8 cellular contexts compared by ENCODE assay signal in the genomic region with DNA sequence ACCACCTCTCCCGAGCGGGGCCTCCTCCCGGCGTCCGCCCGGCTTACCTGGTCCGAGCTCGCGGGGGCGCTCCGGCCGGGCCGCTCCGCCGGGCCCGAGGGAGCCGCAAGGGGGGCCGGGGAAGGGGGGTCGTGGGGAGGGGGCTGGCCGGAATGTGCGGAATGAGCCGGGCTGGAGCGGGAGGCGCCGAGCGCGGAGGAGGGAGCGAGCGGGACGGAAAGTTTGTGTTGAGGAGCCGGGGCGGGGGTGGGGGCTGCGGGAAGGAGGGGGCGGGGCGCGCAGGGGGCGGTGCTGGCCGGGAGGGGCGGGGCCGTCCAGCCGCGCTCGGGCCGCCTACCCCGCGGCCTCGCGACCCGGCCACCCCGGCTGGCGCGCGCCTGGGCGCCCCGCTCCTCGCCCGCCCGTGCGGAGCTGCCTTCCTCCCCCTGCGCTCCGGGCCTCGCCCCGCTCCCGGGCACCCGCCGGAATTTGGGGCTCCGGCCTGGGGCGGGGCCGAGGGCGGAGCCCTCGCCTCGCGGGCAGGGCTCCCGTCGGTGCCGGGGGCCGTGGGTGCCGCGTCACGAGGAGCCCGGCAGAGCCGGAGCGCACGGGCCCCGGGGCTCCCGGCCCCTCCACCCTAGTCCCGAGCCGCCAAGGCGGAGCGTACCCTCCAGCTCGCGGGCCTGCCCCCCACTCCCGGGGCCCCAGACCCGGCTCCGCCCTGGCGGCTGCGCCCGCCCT. TPM values are rescaled to one million over a fixed set of nuclear protein-coding genes. Genes with fewer than 3 reads are reported as not detected.
A peak's percentile ranks its signal among the peaks of the same experiment; 100 is the strongest.
DNase-seq lines count a peak whose midpoint lies in the region; ATAC-seq, FAIRE-seq and TF ChIP-seq lines count a peak whose summit lies in the region.

A gene (minus strand): TSS at position 229 of the 720 bp plus-strand sequence.

- H3K4me1 ChIP-seq in ectodermal cell (ENCODE audit: control insufficient read depth, insufficient read depth, low read length): peaks cover 45% of the 10 kb centered on the region

- H3K4me3 ChIP-seq in ectodermal cell (ENCODE audit: insufficient read depth, low read depth, low read length): peak within 1 kb of the TSS; percentile 61

- no peak for FAIRE-seq in GM12892 (lab: Jason Lieb, UNC)

- no peaks in the 10 kb centered on the region for H3K9me3 ChIP-seq in ectodermal cell (ENCODE audit: control insufficient read depth, low read length)

- intact Hi-C loops in activated CD4-positive, alpha-beta T cell treated with anti-CD3 and anti-CD28 coated beads, Interleukin-2, amount 10 ng/mL, durations not matched to agents 24 days and 14 days (cut with micrococcal nuclease): loop anchor here (5.0 kb wide), 1 partner anchor 45 kb away; a partner anchor contains a TSS

- H3K36me3 Mint-ChIP-seq in IgD-negative memory B cell: no peaks in the 10 kb centered on the region
- peaks cover 2% of the 10 kb centered on the region for H3K36me3 Mint-ChIP-seq in activated CD4-positive, alpha-beta T cell treated with anti-CD3 and anti-CD28 coated beads, Interleukin-2, amount 10 ng/mL, durations not matched to agents 24 days and 14 days (ENCODE audit: low read depth)

- H3K4me1 Mint-ChIP-seq in IgD-negative memory B cell: peaks cover 7 to 14% (median 10%) of the 10 kb centered on the region in 3 donors
- H3K4me1 Mint-ChIP-seq in activated CD4-positive, alpha-beta T cell treated with anti-CD3 and anti-CD28 coated beads, Interleukin-2, amount 10 ng/mL, durations not matched to agents 24 days and 14 days: peaks cover 15% of the 10 kb centered on the region

- peak; percentile 66 for ATAC-seq in stimulated activated naive CD8-positive, alpha-beta T cell treated with anti-CD3 and anti-CD28 coated beads, Interleukin-15, Interleukin-2, amounts not matched to agents 100 U/mL and 50 U/mL, for 24 hours
- ATAC-seq in GM21367 (IDR thresholded peaks at IDR 0.05; ENCODE audit: unreplicated experiment): no peak
- no peak for ATAC-seq in GM18868 (IDR thresholded peaks at IDR 0.05; ENCODE audit: unreplicated experiment)

- 0 to 1% methylated on average over 95 of the region's 98 CpGs for WGBS in ectodermal cell, 2 experiments

- peak; percentile 91 for DNase-seq in GM12892 (ENCODE audit: insufficient read length)
- DNase-seq in activated CD4-positive, alpha-beta T cell treated with anti-CD3 and anti-CD28 coated beads, Interleukin-2, amount 10 ng/mL, durations not matched to agents 24 days and 14 days: peak; percentile 89
- peak; percentile 10 to 31 for DNase-seq in lung microvascular endothelial cell (ENCODE audit: low read depth in 2 of 2)
- peak; percentile 64 for DNase-seq in stimulated activated naive CD8-positive, alpha-beta T cell treated with anti-CD3 and anti-CD28 coated beads, Interleukin-15, Interleukin-2, amounts not matched to agents 100 U/mL and 50 U/mL, for 24 hours

- peak within 1 kb of the TSS; percentile 73 to 92 (median 78) for H3K4me3 Mint-ChIP-seq in IgD-negative memory B cell
- H3K4me3 Mint-ChIP-seq in activated CD4-positive, alpha-beta T cell treated with anti-CD3 and anti-CD28 coated beads, Interleukin-2, amount 10 ng/mL, durations not matched to agents 24 days and 14 days: peak within 1 kb of the TSS; percentile 82

- peak within 1 kb of the TSS; percentile 45 for H3K27ac ChIP-seq in ectodermal cell (ENCODE audit: insufficient read depth, low read depth, low read length, poor library complexity, severe bottlenecking)

- H3K36me3 ChIP-seq in ectodermal cell (ENCODE audit: control insufficient read depth, insufficient read depth, low read length): no peaks in the 10 kb centered on the region

- TF ChIP-seq POLR2A in GM12892 (IDR thresholded peaks at IDR 0.05; ENCODE audit: low read depth, low read length): no peak

- H3K27me3 Mint-ChIP-seq in IgD-negative memory B cell: peaks cover 30% of the 10 kb centered on the region
- H3K27me3 Mint-ChIP-seq in activated CD4-positive, alpha-beta T cell treated with anti-CD3 and anti-CD28 coated beads, Interleukin-2, amount 10 ng/mL, durations not matched to agents 24 days and 14 days: peaks cover 43% of the 10 kb centered on the region

- peak within 1 kb of the TSS in 1 of 3 donors; percentile 12 for H3K27ac Mint-ChIP-seq in IgD-negative memory B cell
- H3K27ac Mint-ChIP-seq in activated CD4-positive, alpha-beta T cell treated with anti-CD3 and anti-CD28 coated beads, Interleukin-2, amount 10 ng/mL, durations not matched to agents 24 days and 14 days: peak within 1 kb of the TSS; percentile 83

- H3K9me3 Mint-ChIP-seq in IgD-negative memory B cell: no peaks in the 10 kb centered on the region
- no peaks in the 10 kb centered on the region for H3K9me3 Mint-ChIP-seq in activated CD4-positive, alpha-beta T cell treated with anti-CD3 and anti-CD28 coated beads, Interleukin-2, amount 10 ng/mL, durations not matched to agents 24 days and 14 days

- peaks cover 29% of the 10 kb centered on the region for H3K27me3 ChIP-seq in ectodermal cell (ENCODE audit: control insufficient read depth, insufficient read depth, low read length, poor library complexity, severe bottlenecking)

RNA-seq across cellular contexts. Expression of the gene that starts here (rescaled TPM):
- polyA plus RNA-seq in GM12892 (2012; ENCODE audit: missing spikeins): not detected
- polyA plus RNA-seq in IgD-negative memory B cell: not detected
- total RNA-seq in activated CD4-positive, alpha-beta T cell treated with anti-CD3 and anti-CD28 coated beads, Interleukin-2, amount 10 ng/mL, durations not matched to agents 24 days and 14 days: 1.7 and 2.2 TPM in 2 replicates
- 34.3 TPM for polyA plus RNA-seq in ectodermal cell (2013, experiment 1 of 4)
- 35.3 TPM for polyA plus RNA-seq in ectodermal cell (2013, experiment 2 of 4)
- 27.0 TPM for polyA plus RNA-seq in ectodermal cell (2013, experiment 3 of 4)
- polyA plus RNA-seq in ectodermal cell (2013, experiment 4 of 4): 27.0 TPM
- 0.20 and 0.22 TPM in 2 replicates for total RNA-seq in lung microvascular endothelial cell

Comparison
In these comparisons a context has a peak if more than half of its experiments do, and no peak if none do; other contexts are left out.
1. Peak in DNase-seq in lung microvascular endothelial cell; RNA of the gene not detected or under 1 TPM.
2. DNase-seq: peak in every context shown above with its lines; median percentile 91 in GM12892; 89 in activated CD4-positive, alpha-beta T cell treated with anti-CD3 and anti-CD28 coated beads, Interleukin-2, amount 10 ng/mL, durations not matched to agents 24 days and 14 days; 64 in stimulated activated naive CD8-positive, alpha-beta T cell treated with anti-CD3 and anti-CD28 coated beads, Interleukin-15, Interleukin-2, amounts not matched to agents 100 U/mL and 50 U/mL, for 24 hours; 20 in lung microvascular endothelial cell.